11 cellular contexts compared by ENCODE assay signal in genomic region chr2:146598791-146599190, GRCh38.
"Had no signal": no experiment of that assay in that cellular context is flagged by ENCODE, and none has a peak within 500 bp of the region (broad histone marks: within the 10 kb centered on the region; RNA-seq: fewer than 3 reads in every experiment).

No MANE protein-coding gene starts in this region.

- H3K9me3 Mint-ChIP-seq: GM23338 had no signal

- H3K9ac ChIP-seq: GM23248 had no signal

- H3K4me3 Mint-ChIP-seq: GM23338, H9, HFFc6 had no signal

- ATAC-seq: GM23338, HCT116 had no signal

- H3K4me3 ChIP-seq: GM23248, GM23338, HAP-1 had no signal

- H3K4me1 ChIP-seq: HAP-1 had no signal

- H3K4me2 ChIP-seq: GM23338 had no signal

- FAIRE-seq: H1, H54 had no signal

- H3K4me1 Mint-ChIP-seq: GM23338 had no signal

- H3K9me3 ChIP-seq: HAP-1 had no signal

- H3K27ac ChIP-seq: GM23248 had no signal

- H3K27ac Mint-ChIP-seq: GM23338, H9, HFFc6 had no signal

- DNase-seq: GM23248, GOT3, H7, H9, HCEC 1CT, HFFc6 had no signal

- H3K36me3 ChIP-seq: HAP-1 had no signal
